ENCODE assay signal across 1 cellular context in the genomic region with DNA sequence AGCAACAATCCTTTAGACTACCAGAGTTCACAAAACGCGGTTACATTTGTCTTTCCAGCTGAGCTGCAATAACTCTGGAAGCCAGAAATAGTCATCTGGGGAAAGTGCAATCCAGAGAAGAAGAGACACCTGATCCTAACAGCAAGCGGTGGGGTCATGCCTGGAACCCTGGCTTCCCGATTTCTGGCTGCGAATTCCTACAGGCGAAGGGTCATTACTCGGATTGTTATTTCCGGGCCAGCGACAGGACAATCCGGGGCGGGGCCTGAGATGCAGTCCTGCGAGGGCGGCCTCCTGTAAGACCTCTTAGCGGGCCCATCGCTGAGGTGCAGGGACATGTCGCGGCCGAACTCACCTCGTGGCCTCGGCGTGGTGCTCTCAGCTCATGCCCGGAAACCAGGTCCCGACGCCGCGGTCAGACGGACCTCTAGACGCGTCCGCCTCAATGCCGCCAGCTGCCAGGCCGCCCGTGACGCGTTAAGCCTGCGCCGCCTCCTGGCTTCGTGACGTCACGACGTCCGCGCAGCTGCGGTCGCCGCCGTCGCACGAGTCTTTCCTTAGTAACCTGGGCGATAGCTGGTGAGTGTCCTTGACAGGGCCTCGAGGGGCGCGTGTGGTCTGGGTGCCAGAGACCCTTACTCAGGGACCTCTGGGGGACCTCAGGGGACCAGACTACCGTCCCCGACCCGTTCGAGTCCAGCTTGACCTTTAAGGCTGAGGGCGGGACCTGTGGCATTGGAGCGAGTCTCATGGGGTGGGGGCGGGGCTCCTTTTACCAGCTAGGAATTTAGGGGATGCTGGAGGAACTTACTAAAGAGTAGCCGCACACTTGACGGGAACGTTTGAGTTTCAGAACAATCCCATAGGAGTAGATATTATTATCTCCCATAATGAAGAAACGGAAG.
A peak's percentile ranks its signal among the peaks of the same experiment; 100 is the strongest.
TF ChIP-seq lines count a peak whose summit lies in the region.

A gene with protein sequence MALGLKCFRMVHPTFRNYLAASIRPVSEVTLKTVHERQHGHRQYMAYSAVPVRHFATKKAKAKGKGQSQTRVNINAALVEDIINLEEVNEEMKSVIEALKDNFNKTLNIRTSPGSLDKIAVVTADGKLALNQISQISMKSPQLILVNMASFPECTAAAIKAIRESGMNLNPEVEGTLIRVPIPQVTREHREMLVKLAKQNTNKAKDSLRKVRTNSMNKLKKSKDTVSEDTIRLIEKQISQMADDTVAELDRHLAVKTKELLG (plus strand): TSS at position 523 of the 905 bp plus-strand sequence. CDS start 6,010 bp downstream, outside the sequence.
A gene with protein sequence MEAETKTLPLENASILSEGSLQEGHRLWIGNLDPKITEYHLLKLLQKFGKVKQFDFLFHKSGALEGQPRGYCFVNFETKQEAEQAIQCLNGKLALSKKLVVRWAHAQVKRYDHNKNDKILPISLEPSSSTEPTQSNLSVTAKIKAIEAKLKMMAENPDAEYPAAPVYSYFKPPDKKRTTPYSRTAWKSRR (minus strand): TSS at position 481 of the 905 bp plus-strand sequence. CDS start 3,348 bp downstream, outside the sequence.

TF ChIP-seq in HepG2, 621 proteins besides CTCF, POLR2A, EP300 and RAD21 (continued from another document and continues in another):
- TF ChIP-seq MTA1 (CRISPR knock-in tag; IDR thresholded peaks at IDR 0.05; ENCODE audit: borderline replicate concordance) (peak; percentile 98; the same call in 1 of the 2 replicates), SMAD3 (CRISPR knock-in tag; IDR thresholded peaks at IDR 0.05) (peak; percentile 58; the same call in 1 of the 2 replicates), ZFP36 (IDR thresholded peaks at IDR 0.05; ENCODE audit: borderline replicate concordance, low read depth, low read length, partially characterized antibody) (no peak), MAFF (IDR thresholded peaks at IDR 0.05; ENCODE audit: low read depth, low read length) (no peak), ETV6 (CRISPR knock-in tag; conservative IDR thresholded peaks at IDR 0.05) (peak; percentile 86), RARA (CRISPR knock-in tag; IDR thresholded peaks at IDR 0.05) (peak; percentile 68), RORA (CRISPR knock-in tag; IDR thresholded peaks at IDR 0.05) (no peak), ZMYM4 (CRISPR knock-in tag; IDR thresholded peaks at IDR 0.05) (peak; percentile 92), ZBTB1 (CRISPR knock-in tag; IDR thresholded peaks at IDR 0.05; ENCODE audit: borderline replicate concordance) (no peak; the same call in 1 of the 2 replicates), SMYD3 (CRISPR knock-in tag; IDR thresholded peaks at IDR 0.05) (peak; percentile 94; the same call in 1 of the 2 replicates), ASH2L (IDR thresholded peaks at IDR 0.05; ENCODE audit: insufficient read length, low read depth, low read length) (peak; percentile 94), HNF4G (IDR thresholded peaks at IDR 0.05; ENCODE audit: borderline replicate concordance, low read depth, low read length) (no peak), HNF4G (CRISPR knock-in tag; IDR thresholded peaks at IDR 0.05; ENCODE audit: borderline replicate concordance, low read depth) (no peak; the same call in 1 of the 2 replicates), U2AF1 (optimal IDR thresholded peaks at IDR 0.05; ENCODE audit: low read depth, low read length) (no peak), ZNF562 (CRISPR knock-in tag; IDR thresholded peaks at IDR 0.05; ENCODE audit: borderline replicate concordance) (no peak), GABPA (IDR thresholded peaks at IDR 0.05; ENCODE audit: low read depth, low read length) (peak; percentile 48; the same call in 1 of the 2 replicates), GABPA (CRISPR knock-in tag; IDR thresholded peaks at IDR 0.05; ENCODE audit: low read depth) (peak; percentile 77), ZNF343 (CRISPR knock-in tag; IDR thresholded peaks at IDR 0.05) (peak; percentile 87), NPAS2 (CRISPR knock-in tag; IDR thresholded peaks at IDR 0.05; ENCODE audit: borderline replicate concordance) (no peak), CENPT (CRISPR knock-in tag; IDR thresholded peaks at IDR 0.05; ENCODE audit: low read depth) (peak; percentile 84; the same call in 1 of the 2 replicates)
- TF ChIP-seq, protein P1, sequence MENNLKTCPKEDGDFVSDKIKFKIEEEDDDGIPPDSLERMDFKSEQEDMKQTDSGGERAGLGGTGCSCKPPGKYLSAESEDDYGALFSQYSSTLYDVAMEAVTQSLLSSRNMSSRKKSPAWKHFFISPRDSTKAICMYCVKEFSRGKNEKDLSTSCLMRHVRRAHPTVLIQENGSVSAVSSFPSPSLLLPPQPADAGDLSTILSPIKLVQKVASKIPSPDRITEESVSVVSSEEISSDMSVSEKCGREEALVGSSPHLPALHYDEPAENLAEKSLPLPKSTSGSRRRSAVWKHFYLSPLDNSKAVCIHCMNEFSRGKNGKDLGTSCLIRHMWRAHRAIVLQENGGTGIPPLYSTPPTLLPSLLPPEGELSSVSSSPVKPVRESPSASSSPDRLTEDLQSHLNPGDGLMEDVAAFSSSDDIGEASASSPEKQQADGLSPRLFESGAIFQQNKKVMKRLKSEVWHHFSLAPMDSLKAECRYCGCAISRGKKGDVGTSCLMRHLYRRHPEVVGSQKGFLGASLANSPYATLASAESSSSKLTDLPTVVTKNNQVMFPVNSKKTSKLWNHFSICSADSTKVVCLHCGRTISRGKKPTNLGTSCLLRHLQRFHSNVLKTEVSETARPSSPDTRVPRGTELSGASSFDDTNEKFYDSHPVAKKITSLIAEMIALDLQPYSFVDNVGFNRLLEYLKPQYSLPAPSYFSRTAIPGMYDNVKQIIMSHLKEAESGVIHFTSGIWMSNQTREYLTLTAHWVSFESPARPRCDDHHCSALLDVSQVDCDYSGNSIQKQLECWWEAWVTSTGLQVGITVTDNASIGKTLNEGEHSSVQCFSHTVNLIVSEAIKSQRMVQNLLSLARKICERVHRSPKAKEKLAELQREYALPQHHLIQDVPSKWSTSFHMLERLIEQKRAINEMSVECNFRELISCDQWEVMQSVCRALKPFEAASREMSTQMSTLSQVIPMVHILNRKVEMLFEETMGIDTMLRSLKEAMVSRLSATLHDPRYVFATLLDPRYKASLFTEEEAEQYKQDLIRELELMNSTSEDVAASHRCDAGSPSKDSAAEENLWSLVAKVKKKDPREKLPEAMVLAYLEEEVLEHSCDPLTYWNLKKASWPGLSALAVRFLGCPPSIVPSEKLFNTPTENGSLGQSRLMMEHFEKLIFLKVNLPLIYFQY (CRISPR knock-in tag; IDR thresholded peaks at IDR 0.05; ENCODE audit: borderline replicate concordance) = peak; percentile 54; the same call in 1 of the 2 replicates
- TF ChIP-seq, protein P2, sequence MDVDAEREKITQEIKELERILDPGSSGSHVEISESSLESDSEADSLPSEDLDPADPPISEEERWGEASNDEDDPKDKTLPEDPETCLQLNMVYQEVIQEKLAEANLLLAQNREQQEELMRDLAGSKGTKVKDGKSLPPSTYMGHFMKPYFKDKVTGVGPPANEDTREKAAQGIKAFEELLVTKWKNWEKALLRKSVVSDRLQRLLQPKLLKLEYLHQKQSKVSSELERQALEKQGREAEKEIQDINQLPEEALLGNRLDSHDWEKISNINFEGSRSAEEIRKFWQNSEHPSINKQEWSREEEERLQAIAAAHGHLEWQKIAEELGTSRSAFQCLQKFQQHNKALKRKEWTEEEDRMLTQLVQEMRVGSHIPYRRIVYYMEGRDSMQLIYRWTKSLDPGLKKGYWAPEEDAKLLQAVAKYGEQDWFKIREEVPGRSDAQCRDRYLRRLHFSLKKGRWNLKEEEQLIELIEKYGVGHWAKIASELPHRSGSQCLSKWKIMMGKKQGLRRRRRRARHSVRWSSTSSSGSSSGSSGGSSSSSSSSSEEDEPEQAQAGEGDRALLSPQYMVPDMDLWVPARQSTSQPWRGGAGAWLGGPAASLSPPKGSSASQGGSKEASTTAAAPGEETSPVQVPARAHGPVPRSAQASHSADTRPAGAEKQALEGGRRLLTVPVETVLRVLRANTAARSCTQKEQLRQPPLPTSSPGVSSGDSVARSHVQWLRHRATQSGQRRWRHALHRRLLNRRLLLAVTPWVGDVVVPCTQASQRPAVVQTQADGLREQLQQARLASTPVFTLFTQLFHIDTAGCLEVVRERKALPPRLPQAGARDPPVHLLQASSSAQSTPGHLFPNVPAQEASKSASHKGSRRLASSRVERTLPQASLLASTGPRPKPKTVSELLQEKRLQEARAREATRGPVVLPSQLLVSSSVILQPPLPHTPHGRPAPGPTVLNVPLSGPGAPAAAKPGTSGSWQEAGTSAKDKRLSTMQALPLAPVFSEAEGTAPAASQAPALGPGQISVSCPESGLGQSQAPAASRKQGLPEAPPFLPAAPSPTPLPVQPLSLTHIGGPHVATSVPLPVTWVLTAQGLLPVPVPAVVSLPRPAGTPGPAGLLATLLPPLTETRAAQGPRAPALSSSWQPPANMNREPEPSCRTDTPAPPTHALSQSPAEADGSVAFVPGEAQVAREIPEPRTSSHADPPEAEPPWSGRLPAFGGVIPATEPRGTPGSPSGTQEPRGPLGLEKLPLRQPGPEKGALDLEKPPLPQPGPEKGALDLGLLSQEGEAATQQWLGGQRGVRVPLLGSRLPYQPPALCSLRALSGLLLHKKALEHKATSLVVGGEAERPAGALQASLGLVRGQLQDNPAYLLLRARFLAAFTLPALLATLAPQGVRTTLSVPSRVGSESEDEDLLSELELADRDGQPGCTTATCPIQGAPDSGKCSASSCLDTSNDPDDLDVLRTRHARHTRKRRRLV (CRISPR knock-in tag; IDR thresholded peaks at IDR 0.05) = peak; percentile 90
- TF ChIP-seq, protein P3, sequence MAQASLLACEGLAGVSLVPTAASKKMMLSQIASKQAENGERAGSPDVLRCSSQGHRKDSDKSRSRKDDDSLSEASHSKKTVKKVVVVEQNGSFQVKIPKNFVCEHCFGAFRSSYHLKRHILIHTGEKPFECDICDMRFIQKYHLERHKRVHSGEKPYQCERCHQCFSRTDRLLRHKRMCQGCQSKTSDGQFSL (CRISPR knock-in tag; IDR thresholded peaks at IDR 0.05) = no peak
- TF ChIP-seq, protein P4, sequence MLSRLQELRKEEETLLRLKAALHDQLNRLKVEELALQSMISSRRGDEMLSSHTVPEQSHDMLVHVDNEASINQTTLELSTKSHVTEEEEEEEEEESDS (CRISPR knock-in tag; IDR thresholded peaks at IDR 0.05; ENCODE audit: borderline replicate concordance) = peak; percentile 90; the same call in 1 of the 2 replicates
- TF ChIP-seq, protein P5, sequence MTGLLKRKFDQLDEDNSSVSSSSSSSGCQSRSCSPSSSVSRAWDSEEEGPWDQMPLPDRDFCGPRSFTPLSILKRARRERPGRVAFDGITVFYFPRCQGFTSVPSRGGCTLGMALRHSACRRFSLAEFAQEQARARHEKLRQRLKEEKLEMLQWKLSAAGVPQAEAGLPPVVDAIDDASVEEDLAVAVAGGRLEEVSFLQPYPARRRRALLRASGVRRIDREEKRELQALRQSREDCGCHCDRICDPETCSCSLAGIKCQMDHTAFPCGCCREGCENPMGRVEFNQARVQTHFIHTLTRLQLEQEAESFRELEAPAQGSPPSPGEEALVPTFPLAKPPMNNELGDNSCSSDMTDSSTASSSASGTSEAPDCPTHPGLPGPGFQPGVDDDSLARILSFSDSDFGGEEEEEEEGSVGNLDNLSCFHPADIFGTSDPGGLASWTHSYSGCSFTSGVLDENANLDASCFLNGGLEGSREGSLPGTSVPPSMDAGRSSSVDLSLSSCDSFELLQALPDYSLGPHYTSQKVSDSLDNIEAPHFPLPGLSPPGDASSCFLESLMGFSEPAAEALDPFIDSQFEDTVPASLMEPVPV (CRISPR knock-in tag; IDR thresholded peaks at IDR 0.05) = peak; percentile 98
- TF ChIP-seq, protein P6, sequence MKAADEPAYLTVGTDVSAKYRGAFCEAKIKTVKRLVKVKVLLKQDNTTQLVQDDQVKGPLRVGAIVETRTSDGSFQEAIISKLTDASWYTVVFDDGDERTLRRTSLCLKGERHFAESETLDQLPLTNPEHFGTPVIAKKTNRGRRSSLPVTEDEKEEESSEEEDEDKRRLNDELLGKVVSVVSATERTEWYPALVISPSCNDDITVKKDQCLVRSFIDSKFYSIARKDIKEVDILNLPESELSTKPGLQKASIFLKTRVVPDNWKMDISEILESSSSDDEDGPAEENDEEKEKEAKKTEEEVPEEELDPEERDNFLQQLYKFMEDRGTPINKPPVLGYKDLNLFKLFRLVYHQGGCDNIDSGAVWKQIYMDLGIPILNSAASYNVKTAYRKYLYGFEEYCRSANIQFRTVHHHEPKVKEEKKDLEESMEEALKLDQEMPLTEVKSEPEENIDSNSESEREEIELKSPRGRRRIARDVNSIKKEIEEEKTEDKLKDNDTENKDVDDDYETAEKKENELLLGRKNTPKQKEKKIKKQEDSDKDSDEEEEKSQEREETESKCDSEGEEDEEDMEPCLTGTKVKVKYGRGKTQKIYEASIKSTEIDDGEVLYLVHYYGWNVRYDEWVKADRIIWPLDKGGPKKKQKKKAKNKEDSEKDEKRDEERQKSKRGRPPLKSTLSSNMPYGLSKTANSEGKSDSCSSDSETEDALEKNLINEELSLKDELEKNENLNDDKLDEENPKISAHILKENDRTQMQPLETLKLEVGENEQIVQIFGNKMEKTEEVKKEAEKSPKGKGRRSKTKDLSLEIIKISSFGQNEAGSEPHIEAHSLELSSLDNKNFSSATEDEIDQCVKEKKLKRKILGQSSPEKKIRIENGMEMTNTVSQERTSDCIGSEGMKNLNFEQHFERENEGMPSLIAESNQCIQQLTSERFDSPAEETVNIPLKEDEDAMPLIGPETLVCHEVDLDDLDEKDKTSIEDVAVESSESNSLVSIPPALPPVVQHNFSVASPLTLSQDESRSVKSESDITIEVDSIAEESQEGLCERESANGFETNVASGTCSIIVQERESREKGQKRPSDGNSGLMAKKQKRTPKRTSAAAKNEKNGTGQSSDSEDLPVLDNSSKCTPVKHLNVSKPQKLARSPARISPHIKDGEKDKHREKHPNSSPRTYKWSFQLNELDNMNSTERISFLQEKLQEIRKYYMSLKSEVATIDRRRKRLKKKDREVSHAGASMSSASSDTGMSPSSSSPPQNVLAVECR (CRISPR knock-in tag; IDR thresholded peaks at IDR 0.05; ENCODE audit: borderline replicate concordance) = peak; percentile 97
- TF ChIP-seq, protein P7, sequence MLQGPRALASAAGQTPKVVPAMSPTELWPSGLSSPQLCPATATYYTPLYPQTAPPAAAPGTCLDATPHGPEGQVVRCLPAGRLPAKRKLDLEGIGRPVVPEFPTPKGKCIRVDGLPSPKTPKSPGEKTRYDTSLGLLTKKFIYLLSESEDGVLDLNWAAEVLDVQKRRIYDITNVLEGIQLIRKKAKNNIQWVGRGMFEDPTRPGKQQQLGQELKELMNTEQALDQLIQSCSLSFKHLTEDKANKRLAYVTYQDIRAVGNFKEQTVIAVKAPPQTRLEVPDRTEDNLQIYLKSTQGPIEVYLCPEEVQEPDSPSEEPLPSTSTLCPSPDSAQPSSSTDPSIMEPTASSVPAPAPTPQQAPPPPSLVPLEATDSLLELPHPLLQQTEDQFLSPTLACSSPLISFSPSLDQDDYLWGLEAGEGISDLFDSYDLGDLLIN (CRISPR knock-in tag; IDR thresholded peaks at IDR 0.05; ENCODE audit: borderline replicate concordance) = peak; percentile 68; the same call in 1 of the 2 replicates
- TF ChIP-seq, protein P8, sequence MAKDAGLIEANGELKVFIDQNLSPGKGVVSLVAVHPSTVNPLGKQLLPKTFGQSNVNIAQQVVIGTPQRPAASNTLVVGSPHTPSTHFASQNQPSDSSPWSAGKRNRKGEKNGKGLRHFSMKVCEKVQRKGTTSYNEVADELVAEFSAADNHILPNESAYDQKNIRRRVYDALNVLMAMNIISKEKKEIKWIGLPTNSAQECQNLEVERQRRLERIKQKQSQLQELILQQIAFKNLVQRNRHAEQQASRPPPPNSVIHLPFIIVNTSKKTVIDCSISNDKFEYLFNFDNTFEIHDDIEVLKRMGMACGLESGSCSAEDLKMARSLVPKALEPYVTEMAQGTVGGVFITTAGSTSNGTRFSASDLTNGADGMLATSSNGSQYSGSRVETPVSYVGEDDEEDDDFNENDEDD (CRISPR knock-in tag; IDR thresholded peaks at IDR 0.05; ENCODE audit: borderline replicate concordance) = peak; percentile 96
- TF ChIP-seq, protein P9, sequence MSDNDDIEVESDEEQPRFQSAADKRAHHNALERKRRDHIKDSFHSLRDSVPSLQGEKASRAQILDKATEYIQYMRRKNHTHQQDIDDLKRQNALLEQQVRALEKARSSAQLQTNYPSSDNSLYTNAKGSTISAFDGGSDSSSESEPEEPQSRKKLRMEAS (IDR thresholded peaks at IDR 0.05) = peak; percentile 99
